In the genomic region with DNA sequence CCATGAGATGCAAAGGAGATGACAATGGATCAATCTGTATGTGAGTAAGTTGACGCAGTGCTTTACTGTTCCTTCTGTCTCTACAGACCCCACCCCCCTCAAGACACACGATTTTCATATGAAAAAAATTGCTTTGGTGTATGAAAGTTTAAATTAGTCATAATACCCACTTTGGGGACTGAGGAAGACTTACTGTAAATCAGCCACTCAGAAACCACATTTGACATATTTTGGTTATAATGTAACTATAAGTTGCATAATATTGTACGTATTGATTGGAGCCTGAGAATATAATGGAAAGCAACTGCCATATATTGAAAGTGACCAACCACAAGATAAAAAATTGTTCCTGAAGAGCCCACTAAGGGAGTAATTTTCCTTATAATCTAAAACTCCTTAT, we compare ENCODE assay signal across 15 cellular contexts.
DNase-seq lines count a peak whose midpoint lies in the region; ATAC-seq and TF ChIP-seq lines count a peak whose summit lies in the region.
"Had no signal": no experiment of that assay in that cellular context is flagged by ENCODE, and none has a peak within 500 bp of the region (broad histone marks: within the 10 kb centered on the region; RNA-seq: fewer than 3 reads in every experiment).

No MANE protein-coding gene starts in this region.

- TF ChIP-seq CTCF in choroid plexus epithelial cell (conservative IDR thresholded peaks at IDR 0.05; ENCODE audit: low read depth, low read length) (no peak), smooth muscle cell (IDR thresholded peaks at IDR 0.05; ENCODE audit: borderline replicate concordance, insufficient read depth, poor library complexity, severe bottlenecking) (no peak)

- no peak overlapping the region for H3K4me3 ChIP-seq in choroid plexus epithelial cell (ENCODE audit: low read depth, low read length)
- H3K4me3 ChIP-seq in smooth muscle cell, result no peak overlapping the region
- H3K4me3 ChIP-seq: HAP-1 had no signal

- H4K20me1 ChIP-seq in smooth muscle cell (ENCODE audit: low read depth), result peaks cover 6% of the 10 kb centered on the region

- H2AFZ ChIP-seq in smooth muscle cell (ENCODE audit: low read depth), result no peak overlapping the region

- no peak overlapping the region for H3K4me2 ChIP-seq in smooth muscle cell

- H3K79me2 ChIP-seq in smooth muscle cell (ENCODE audit: low read depth), result no peaks in the 10 kb centered on the region

- no peaks in the 10 kb centered on the region for H3K27me3 ChIP-seq in smooth muscle cell (ENCODE audit: low read depth)

- H3F3A ChIP-seq in smooth muscle cell (ENCODE audit: low read depth), result no peaks in the 10 kb centered on the region

- H3K4me1 ChIP-seq in smooth muscle cell (ENCODE audit: low read depth), result no peaks in the 10 kb centered on the region

- H3K9ac ChIP-seq in smooth muscle cell (ENCODE audit: low read depth), result no peak overlapping the region

- 97% methylated on average over 3 of the region's 3 CpGs for WGBS in smooth muscle cell (ENCODE audit: low lambda C conversion rate)

- no peak for ATAC-seq in GM19395 (IDR thresholded peaks at IDR 0.05; ENCODE audit: unreplicated experiment)

- H3K9me3 ChIP-seq in smooth muscle cell (replicated peaks; ENCODE audit: low read depth), result no peaks in the 10 kb centered on the region
- H3K9me3 ChIP-seq: HAP-1 had no signal

- H3K27ac ChIP-seq in smooth muscle cell (ENCODE audit: low read depth), result no peak overlapping the region

- DNase-seq in HS-5 (ENCODE audit: low read depth), result peak; percentile 43
- peak; percentile 35 for DNase-seq in choroid plexus epithelial cell (ENCODE audit: low read depth)
- peak; percentile 34 for DNase-seq in glomerular visceral epithelial cell (ENCODE audit: extremely low spot score)
- DNase-seq in smooth muscle cell (lab: John Stamatoyannopoulos, UW; ENCODE audit: unreplicated experiment), result no peak
- no peak for DNase-seq in retina
- no peak for DNase-seq in NCI-H446 treated with DMSO at 0.1 percent for 48 hours (lab: John Stamatoyannopoulos, UW)
- DNase-seq: C1 segment of cervical spinal cord; Calu3; CD4-positive, alpha-beta memory T cell; COR-L47; DMS53; DMS79 treated with DMSO at 0.1 percent for 48 hours; GOT3 had no signal

- H3K36me3 ChIP-seq in smooth muscle cell (ENCODE audit: low read depth), result no peaks in the 10 kb centered on the region
- H3K36me3 ChIP-seq: HAP-1 had no signal

Comparison
In these comparisons a context has a peak if more than half of its experiments do, and no peak if none do; other contexts are left out.
1. DNase-seq: peak in HS-5 (single experiment), choroid plexus epithelial cell (single experiment) and glomerular visceral epithelial cell (single experiment); none in smooth muscle cell (single experiment), retina (single experiment) and NCI-H446 treated with DMSO at 0.1 percent for 48 hours (single experiment).